ENCODE assay signal across 14 cellular contexts in genomic region chrX:13570245-13570573, GRCh38. TPM values are rescaled to one million over a fixed set of nuclear protein-coding genes. Genes with fewer than 3 reads are reported as not detected.
DNase-seq lines count a peak whose midpoint lies in the region; ATAC-seq, FAIRE-seq and TF ChIP-seq lines count a peak whose summit lies in the region.
"Had no signal": no experiment of that assay in that cellular context is flagged by ENCODE, and none has a peak within 500 bp of the region (broad histone marks: within the 10 kb centered on the region; RNA-seq: fewer than 3 reads in every experiment).

No MANE protein-coding gene starts in this region.

- no peaks in the 10 kb centered on the region for H3K4me1 Mint-ChIP-seq in CD4-positive, alpha-beta T cell (ENCODE audit: low read depth)
- peaks cover 0 to 8% (median 6%) of the 10 kb centered on the region in 4 donors for H3K4me1 Mint-ChIP-seq in naive thymus-derived CD8-positive, alpha-beta T cell
- H3K4me1 Mint-ChIP-seq in Caco-2 (ENCODE audit: low read depth, unreplicated experiment), result no peaks in the 10 kb centered on the region

- H3K36me3 ChIP-seq in testis (ENCODE audit: low read depth, missing control alignments) (no peaks in the 10 kb centered on the region), Caco-2 (ENCODE audit: control insufficient read depth, insufficient read depth, low read length) (no peaks in the 10 kb centered on the region)
- H3K36me3 ChIP-seq: gastroesophageal sphincter, right atrium auricular region had no signal

- H3K27me3 ChIP-seq in CD4-positive, alpha-beta T cell (ENCODE audit: control insufficient read depth, insufficient read depth, low read length), result peaks cover 43% of the 10 kb centered on the region
- no peaks in the 10 kb centered on the region for H3K27me3 ChIP-seq in testis
- no peaks in the 10 kb centered on the region for H3K27me3 ChIP-seq in Caco-2 (replicated peaks; ENCODE audit: control insufficient read depth, insufficient read depth, low read length)

- no peak overlapping the region for H3K27ac ChIP-seq in CD4-positive, alpha-beta T cell (ENCODE audit: low read depth, low read length)
- H3K27ac ChIP-seq in coronary artery, result no peak overlapping the region
- H3K27ac ChIP-seq in testis, result no peak overlapping the region
- H3K27ac ChIP-seq: gastroesophageal sphincter, right atrium auricular region had no signal

- H3K27me3 Mint-ChIP-seq in CD4-positive, alpha-beta T cell, result peaks cover 40% of the 10 kb centered on the region
- H3K27me3 Mint-ChIP-seq in naive thymus-derived CD8-positive, alpha-beta T cell, result peaks cover 10 to 18% (median 16%) of the 10 kb centered on the region in 5 donors
- H3K27me3 Mint-ChIP-seq in Caco-2 (ENCODE audit: insufficient read depth, unreplicated experiment), result peaks cover 3% of the 10 kb centered on the region

- H3K4me3 ChIP-seq in coronary artery (peak overlapping the region; percentile 57), testis (peak overlapping the region in 1 of 2 donors; percentile 23), Caco-2 (ENCODE audit: low read depth, low read length) (no peak overlapping the region)

- whole genome bisulfite sequencing in testis, 2 donors, result 0 to 5% methylated on average over 2 to 8 of the region's 9 CpGs

- H3K9me3 ChIP-seq in CD4-positive, alpha-beta T cell (ENCODE audit: control insufficient read depth, low read length), result no peaks in the 10 kb centered on the region
- H3K9me3 ChIP-seq in testis (no peaks in the 10 kb centered on the region), Caco-2 (no peaks in the 10 kb centered on the region)
- H3K9me3 ChIP-seq: gastroesophageal sphincter had no signal

- peak overlapping the region; percentile 8 for H3K4me3 Mint-ChIP-seq in CD4-positive, alpha-beta T cell
- H3K4me3 Mint-ChIP-seq in naive thymus-derived CD8-positive, alpha-beta T cell, result peak overlapping the region in 8 of 10 donors; percentile 6 to 65 (median 59)
- H3K4me3 Mint-ChIP-seq in Caco-2 (ENCODE audit: unreplicated experiment), result no peak overlapping the region

- intact Hi-C loops in CD4-positive, alpha-beta T cell (cut with DNase I, micrococcal nuclease), result no loop called here
- intact Hi-C loops in testis (cut with DNase I; ENCODE audit: low total_unique reads), result no loop called here
- intact Hi-C loops in Caco-2 (cut with micrococcal nuclease; ENCODE audit: unreplicated experiment), result no loop called here

- no peaks in the 10 kb centered on the region for H3K9me3 Mint-ChIP-seq in CD4-positive, alpha-beta T cell
- peaks cover 0 to 19% (median 0%) of the 10 kb centered on the region in 9 donors for H3K9me3 Mint-ChIP-seq in naive thymus-derived CD8-positive, alpha-beta T cell
- H3K9me3 Mint-ChIP-seq in Caco-2 (ENCODE audit: unreplicated experiment), result no peaks in the 10 kb centered on the region

- TF ChIP-seq CTCF in CD4-positive, alpha-beta T cell (IDR thresholded peaks at IDR 0.05), result no peak
- TF ChIP-seq CTCF in coronary artery (IDR thresholded peaks at IDR 0.05), result no peak
- TF ChIP-seq CTCF in testis (IDR thresholded peaks at IDR 0.05), result no peak
- no peak for TF ChIP-seq CTCF in Caco-2 (IDR thresholded peaks at IDR 0.05; ENCODE audit: insufficient read depth in 1 of 2, low read depth in 1 of 2, low read length in 1 of 2, severe bottlenecking in 1 of 2, unreplicated experiment in 1 of 2)

- CTCF ChIA-PET in CD4-positive, alpha-beta T cell (lab: Charles Lee), result no interaction called here
- CTCF ChIA-PET in Caco-2 (lab: Charles Lee), result no interaction called here

- no peak for ATAC-seq in CD4-positive, alpha-beta T cell (ENCODE audit: poor library complexity)
- ATAC-seq in naive thymus-derived CD8-positive, alpha-beta T cell, result no peak
- ATAC-seq in HG02759 (IDR thresholded peaks at IDR 0.05; ENCODE audit: unreplicated experiment), result no peak
- ATAC-seq: gastroesophageal sphincter had no signal

- BruUV-seq in Caco-2 (replicated peaks; lab: Mats Ljungman, UMichigan), result no TSS peak

- TF ChIP-seq POLR2A in testis (IDR thresholded peaks at IDR 0.05), result no peak

- no peaks in the 10 kb centered on the region for H3K36me3 Mint-ChIP-seq in CD4-positive, alpha-beta T cell (ENCODE audit: low read depth)
- no peaks in the 10 kb centered on the region for H3K36me3 Mint-ChIP-seq in naive thymus-derived CD8-positive, alpha-beta T cell
- H3K36me3 Mint-ChIP-seq in Caco-2 (ENCODE audit: insufficient read depth, unreplicated experiment), result no peaks in the 10 kb centered on the region
- H3K36me3 Mint-ChIP-seq: CD4-positive, CD25-positive, alpha-beta regulatory T cell had no signal

- FAIRE-seq in GM18507 (lab: Jason Lieb, UNC), result peak; percentile 57

- no peak for DNase-seq in CD4-positive, alpha-beta T cell
- DNase-seq in GM18507 (ENCODE audit: extremely low spot score, insufficient read length, low read depth), result no peak
- DNase-seq in coronary artery (ENCODE audit: low spot score), result no peak
- no peak for DNase-seq in naive thymus-derived CD8-positive, alpha-beta T cell
- no peak for DNase-seq in testis
- no peak for DNase-seq in NCI-H187 treated with DMSO at 0.1 percent for 48 hours (lab: John Stamatoyannopoulos, UW)
- DNase-seq in Caco-2, result no peak
- DNase-seq: OCI-M1; stimulated activated CD4-positive, alpha-beta T cell treated with anti-CD3 and anti-CD28 coated beads, Interleukin-4, amount 100 ng/mL, for 24 hours had no signal

- POLR2A ChIA-PET in CD4-positive, alpha-beta T cell (lab: Charles Lee), result no interaction called here
- POLR2A ChIA-PET in naive thymus-derived CD8-positive, alpha-beta T cell (lab: Charles Lee), result no interaction called here
- POLR2A ChIA-PET in Caco-2 (lab: Charles Lee), result no interaction called here

- H3K4me1 ChIP-seq in testis (no peaks in the 10 kb centered on the region), Caco-2 (no peaks in the 10 kb centered on the region)
- H3K4me1 ChIP-seq: right atrium auricular region had no signal

- H3K27ac Mint-ChIP-seq in CD4-positive, alpha-beta T cell, result no peak overlapping the region
- no peak overlapping the region for H3K27ac Mint-ChIP-seq in naive thymus-derived CD8-positive, alpha-beta T cell
- H3K27ac Mint-ChIP-seq in Caco-2 (ENCODE audit: unreplicated experiment), result no peak overlapping the region
- H3K27ac Mint-ChIP-seq: CD4-positive, CD25-positive, alpha-beta regulatory T cell had no signal

RNA-seq across cellular contexts. Expression of gene EGFL6, which starts 0.8 kb away (rescaled TPM):
- not detected for total RNA-seq in CD4-positive, alpha-beta T cell
- not detected for total RNA-seq in naive thymus-derived CD8-positive, alpha-beta T cell
- polyA plus RNA-seq in naive thymus-derived CD8-positive, alpha-beta T cell, result not detected
- 1 to 10 TPM in 1 of 2 donors, under 1 TPM in 1; 0.56 to 1.7 TPM for total RNA-seq in testis
- 2.1 TPM for polyA plus RNA-seq in testis (ENCODE audit: insufficient read depth, low read depth, low replicate concordance)
- total RNA-seq in Caco-2 (2022), result 0.16 and 0.26 TPM in 2 replicates
- total RNA-seq: CD4-positive, CD25-positive, alpha-beta regulatory T cell; lung microvascular endothelial cell; right atrium auricular region had no signal
